In genomic region chr1:36793452-36793851, GRCh38 we compare ENCODE assay signal across 28 cellular contexts.
"Had no signal": no experiment of that assay in that cellular context is flagged by ENCODE, and none has a peak within 500 bp of the region (broad histone marks: within the 10 kb centered on the region; RNA-seq: fewer than 3 reads in every experiment).

No MANE protein-coding gene starts in this region.

- ATAC-seq: effector memory CD8-positive, alpha-beta T cell; esophagus mucosa; foreskin keratinocyte; gastrocnemius medialis; gastroesophageal sphincter; heart left ventricle; heart right ventricle had no signal

- FAIRE-seq: endometrium, endothelial cell of umbilical vein, frontal cortex had no signal

- H3K4me3 ChIP-seq: colonic mucosa, coronary artery, dorsolateral prefrontal cortex, esophagus muscularis mucosa, esophagus squamous epithelium, gastrocnemius medialis, gastroesophageal sphincter, heart left ventricle, heart right ventricle, hepatocyte had no signal

- H3K4me1 ChIP-seq: colonic mucosa, esophagus muscularis mucosa, esophagus squamous epithelium, foreskin keratinocyte, gastrocnemius medialis, gastroesophageal sphincter, heart left ventricle, heart right ventricle had no signal

- DNase-seq: colonic mucosa; cortex of kidney; dermis blood vessel endothelial cell; effector CD4-positive, alpha-beta T cell; effector CD8-positive, alpha-beta T cell; effector memory CD4-positive, alpha-beta T cell; effector memory CD8-positive, alpha-beta T cell; endodermal cell; erythroblast; esophagus squamous epithelium; foreskin fibroblast; foreskin keratinocyte; foreskin melanocyte; gastrocnemius medialis; glutamatergic neuron; head of caudate nucleus; heart left ventricle; heart right ventricle had no signal

- H2AFZ ChIP-seq: hepatocyte had no signal

- H3K36me3 ChIP-seq: colonic mucosa, esophagus muscularis mucosa, esophagus squamous epithelium, gastrocnemius medialis, gastroesophageal sphincter, heart left ventricle, heart right ventricle had no signal

- H3K79me2 ChIP-seq: hepatocyte had no signal

- H3K27ac ChIP-seq: colonic mucosa, coronary artery, dorsolateral prefrontal cortex, epithelial cell of prostate, esophagus muscularis mucosa, esophagus squamous epithelium, foreskin keratinocyte, gastrocnemius medialis, gastroesophageal sphincter, heart left ventricle, heart right ventricle, hepatocyte had no signal

- H3K9me3 ChIP-seq: colonic mucosa, esophagus muscularis mucosa, esophagus squamous epithelium, gastrocnemius medialis, gastroesophageal sphincter, heart left ventricle, heart right ventricle had no signal

- H3K27me3 ChIP-seq: colonic mucosa, foreskin keratinocyte, hepatocyte had no signal

- H3K4me2 ChIP-seq: hepatocyte had no signal
